Comparison of ENCODE assay signal across 8 cellular contexts in the genomic region with DNA sequence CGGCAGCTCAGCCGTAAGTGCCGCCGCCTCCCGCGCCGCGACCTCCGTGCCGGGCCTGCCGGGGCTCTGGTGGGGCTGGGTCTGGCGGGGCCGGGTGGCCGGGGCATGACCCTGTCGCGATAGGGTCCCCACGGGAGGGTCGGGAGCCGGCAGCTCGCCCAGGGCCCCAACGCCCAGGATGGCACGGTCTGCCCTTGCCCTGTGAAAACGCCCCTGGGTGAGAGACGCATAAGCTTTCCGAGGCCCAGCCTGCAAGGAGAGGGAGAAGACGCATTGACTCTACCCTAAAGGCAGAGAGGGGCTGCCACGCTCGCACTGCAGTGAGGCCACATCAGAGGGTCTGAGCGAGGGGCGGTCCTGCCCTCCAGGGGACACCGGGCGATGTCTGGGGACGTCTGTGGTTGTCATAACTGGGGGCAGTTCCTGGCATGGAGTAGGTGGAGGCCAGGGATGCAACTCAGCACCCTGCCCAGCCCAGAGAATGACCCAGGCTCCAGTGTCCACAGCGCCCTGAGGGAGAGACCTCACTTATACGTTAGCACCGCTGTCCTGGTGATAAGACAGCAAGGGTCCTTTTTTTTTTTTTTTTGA.
DNase-seq lines count a peak whose midpoint lies in the region; ATAC-seq and TF ChIP-seq lines count a peak whose summit lies in the region.

No MANE protein-coding gene starts in this region.

- H3K4me1 Mint-ChIP-seq in activated naive CD4-positive, alpha-beta T cell treated with anti-CD3 and anti-CD28 coated beads, Interleukin-2, amount 50 U/mL, for 24 hours: peaks cover 4% of the 10 kb centered on the region

- H3K36me3 Mint-ChIP-seq in activated naive CD4-positive, alpha-beta T cell treated with anti-CD3 and anti-CD28 coated beads, Interleukin-2, amount 50 U/mL, for 24 hours: no peaks in the 10 kb centered on the region

- peak overlapping the region; percentile 86 for H3K4me3 Mint-ChIP-seq in activated naive CD4-positive, alpha-beta T cell treated with anti-CD3 and anti-CD28 coated beads, Interleukin-2, amount 50 U/mL, for 24 hours

- H3K4me3 ChIP-seq in iPS-11a (ENCODE audit: low read depth, low read length) (peak overlapping the region; percentile 72), skin epidermis (peak overlapping the region; percentile 60 to 95 (median 77))

- peak; percentile 11 for ATAC-seq in HG03457 (IDR thresholded peaks at IDR 0.05; ENCODE audit: unreplicated experiment)

- no peaks in the 10 kb centered on the region for H3K27me3 Mint-ChIP-seq in activated naive CD4-positive, alpha-beta T cell treated with anti-CD3 and anti-CD28 coated beads, Interleukin-2, amount 50 U/mL, for 24 hours

- no peaks in the 10 kb centered on the region for H3K9me3 Mint-ChIP-seq in activated naive CD4-positive, alpha-beta T cell treated with anti-CD3 and anti-CD28 coated beads, Interleukin-2, amount 50 U/mL, for 24 hours

- TF ChIP-seq CTCF in GM20000 (IDR thresholded peaks at IDR 0.05; ENCODE audit: extremely low read depth, missing control alignments): no peak

- peak overlapping the region; percentile 23 for H3K27ac Mint-ChIP-seq in activated naive CD4-positive, alpha-beta T cell treated with anti-CD3 and anti-CD28 coated beads, Interleukin-2, amount 50 U/mL, for 24 hours

- H3K27ac ChIP-seq in skin epidermis: peak overlapping the region in 20 of 21 experiments; percentile 26 to 90 (median 76)

- DNase-seq in activated CD4-positive, alpha-beta T cell treated with anti-CD3 and anti-CD28 coated beads for 4 hours: peak; percentile 8 to 14
- DNase-seq in activated CD4-positive, alpha-beta T cell treated with anti-CD3 and anti-CD28 coated beads, Interleukin-2, amount 50 U/mL, for 4 hours: no peak
- DNase-seq in hippocampal formation (lab: John Stamatoyannopoulos, UW) (no peak), GM20000 (ENCODE audit: low spot score) (no peak)

Comparison
In these comparisons a context has a peak if more than half of its experiments do, and no peak if none do; other contexts are left out.
1. DNase-seq: peak in activated CD4-positive, alpha-beta T cell treated with anti-CD3 and anti-CD28 coated beads for 4 hours (2 of 2); none in activated CD4-positive, alpha-beta T cell treated with anti-CD3 and anti-CD28 coated beads, Interleukin-2, amount 50 U/mL, for 4 hours (0 of 2), hippocampal formation (0 of 2) and GM20000 (single experiment).